Comparison of ENCODE assay signal across 1 cellular context in genomic region chr14:100375963-100376735, GRCh38.
A peak's percentile ranks its signal among the peaks of the same experiment; 100 is the strongest.
TF ChIP-seq lines count a peak whose summit lies in the region.

Gene WDR25 (plus strand): TSS chr14:100376485.

TF ChIP-seq in K562, 482 proteins besides CTCF, POLR2A, EP300 and RAD21 (continued from another document and continues in another):
- TF ChIP-seq CTBP1 (IDR thresholded peaks at IDR 0.05; ENCODE audit: borderline replicate concordance), result peak; percentile 89
- TF ChIP-seq HDAC8 (tag; IDR thresholded peaks at IDR 0.05), result no peak
- TF ChIP-seq MBD2 (IDR thresholded peaks at IDR 0.05; ENCODE audit: borderline replicate concordance, low read depth), result peak; percentile 93
- no peak for TF ChIP-seq ELF2 (CRISPR knock-in tag; IDR thresholded peaks at IDR 0.05)
- TF ChIP-seq TCF7 (IDR thresholded peaks at IDR 0.05; ENCODE audit: borderline replicate concordance), result no peak
- peak; percentile 2; the same call in 1 of the 2 replicates for TF ChIP-seq NFE2 (IDR thresholded peaks at IDR 0.05; ENCODE audit: low read depth)
- no peak for TF ChIP-seq LCOR (CRISPR knock-in tag; IDR thresholded peaks at IDR 0.05)
- TF ChIP-seq CCNT2 (IDR thresholded peaks at IDR 0.05; ENCODE audit: borderline replicate concordance, extremely low read depth, insufficient read length, low read depth, low read length), result no peak
- TF ChIP-seq KLF13 (tag; IDR thresholded peaks at IDR 0.05; ENCODE audit: borderline replicate concordance, low read depth), result peak; percentile 74; the same call in 1 of the 2 replicates
- no peak for TF ChIP-seq BCLAF1 (IDR thresholded peaks at IDR 0.05; ENCODE audit: borderline replicate concordance in 1 of 2, control insufficient read depth in 1 of 2, low read depth in 2 of 2, low read length in 1 of 2)
- peak in 1 of 2 experiments; percentile 17 for TF ChIP-seq E2F6 (IDR thresholded peaks at IDR 0.05; ENCODE audit: borderline replicate concordance in 1 of 2, extremely low read depth in 1 of 2, insufficient read depth in 1 of 2, insufficient read length in 1 of 2, low read depth in 1 of 2, low read length in 1 of 2, poor library complexity in 1 of 2, severe bottlenecking in 1 of 2)
- peak; percentile 82 for TF ChIP-seq FIP1L1 (IDR thresholded peaks at IDR 0.05; ENCODE audit: low read depth, low read length, poor library complexity, severe bottlenecking)
- no peak for TF ChIP-seq ZNF57 (CRISPR knock-in tag; IDR thresholded peaks at IDR 0.05)
- TF ChIP-seq PRPF4 (IDR thresholded peaks at IDR 0.05; ENCODE audit: insufficient read depth, low read depth, low read length, poor library complexity, severe bottlenecking), result peak; percentile 60
- 0 out of 2 replicates have a peak, but pooled peaks have one; percentile 66 for TF ChIP-seq ZC3H4 (CRISPR knock-in tag; IDR thresholded peaks at IDR 0.05; ENCODE audit: borderline replicate concordance)
- TF ChIP-seq CAMTA2 (CRISPR knock-in tag; conservative IDR thresholded peaks at IDR 0.05), result no peak
- no peak for TF ChIP-seq RUNX1 (IDR thresholded peaks at IDR 0.05; ENCODE audit: low read depth)
- no peak for TF ChIP-seq ZNF444 (CRISPR knock-in tag; IDR thresholded peaks at IDR 0.05)
- no peak for TF ChIP-seq STAT5A (IDR thresholded peaks at IDR 0.05; ENCODE audit: borderline replicate concordance, low read length)
- peak; percentile 97 for TF ChIP-seq RBM22 (IDR thresholded peaks at IDR 0.05; ENCODE audit: low read depth, low read length, poor library complexity, severe bottlenecking)
- no peak for TF ChIP-seq MTF1 (CRISPR knock-in tag; IDR thresholded peaks at IDR 0.05; ENCODE audit: borderline replicate concordance)
- TF ChIP-seq MEIS2 (IDR thresholded peaks at IDR 0.05; ENCODE audit: partially characterized antibody), result peak; percentile 28
- no peak for TF ChIP-seq TCFL5 (CRISPR knock-in tag; conservative IDR thresholded peaks at IDR 0.05)
- TF ChIP-seq ZBTB11 (CRISPR knock-in tag; IDR thresholded peaks at IDR 0.05), result peak; percentile 92 to 99 (median 97)
- TF ChIP-seq TCF3 (CRISPR knock-in tag; IDR thresholded peaks at IDR 0.05), result no peak
- no peak for TF ChIP-seq TEAD1 (CRISPR knock-in tag; IDR thresholded peaks at IDR 0.05)
- TF ChIP-seq NCOR1 (IDR thresholded peaks at IDR 0.05), result no peak
- peak; percentile 81 for TF ChIP-seq FOS (IDR thresholded peaks at IDR 0.05; ENCODE audit: extremely low read depth, insufficient read length)
- TF ChIP-seq ZNF395 (CRISPR knock-in tag; IDR thresholded peaks at IDR 0.05), result 0 out of 2 replicates have a peak, but pooled peaks have one; percentile 74
- peak; percentile 94 for TF ChIP-seq TFAP4 (CRISPR knock-in tag; IDR thresholded peaks at IDR 0.05; ENCODE audit: borderline replicate concordance)
- no peak for TF ChIP-seq TSHZ1 (CRISPR knock-in tag; IDR thresholded peaks at IDR 0.05)
- TF ChIP-seq DEAF1 (CRISPR knock-in tag; IDR thresholded peaks at IDR 0.05), result no peak
- TF ChIP-seq PKNOX1 (IDR thresholded peaks at IDR 0.05), result peak; percentile 66
- no peak; a peak in 1 of 4 replicates for TF ChIP-seq SIX5 (IDR thresholded peaks at IDR 0.05; ENCODE audit: borderline replicate concordance in 1 of 2, insufficient read depth in 1 of 2, low read depth in 1 of 2, low read length in 2 of 2)
- TF ChIP-seq HNRNPH1 (optimal IDR thresholded peaks at IDR 0.05; ENCODE audit: low read depth, low read length), result no peak
- no peak for TF ChIP-seq ZNF561 (CRISPR knock-in tag; conservative IDR thresholded peaks at IDR 0.05)
- no peak; the same call in 1 of the 2 replicates for TF ChIP-seq ZNF263 (CRISPR knock-in tag; IDR thresholded peaks at IDR 0.05; ENCODE audit: borderline replicate concordance)
- TF ChIP-seq HDAC1 (IDR thresholded peaks at IDR 0.05), result peak in 1 of 2 experiments; percentile 76; a peak in 2 of 4 replicates
- TF ChIP-seq PTTG1 (tag; IDR thresholded peaks at IDR 0.05; ENCODE audit: low read depth), result no peak
- peak; percentile 13; the same call in 1 of the 2 replicates for TF ChIP-seq ELF1 (tag; IDR thresholded peaks at IDR 0.05)
